In the genomic region with DNA sequence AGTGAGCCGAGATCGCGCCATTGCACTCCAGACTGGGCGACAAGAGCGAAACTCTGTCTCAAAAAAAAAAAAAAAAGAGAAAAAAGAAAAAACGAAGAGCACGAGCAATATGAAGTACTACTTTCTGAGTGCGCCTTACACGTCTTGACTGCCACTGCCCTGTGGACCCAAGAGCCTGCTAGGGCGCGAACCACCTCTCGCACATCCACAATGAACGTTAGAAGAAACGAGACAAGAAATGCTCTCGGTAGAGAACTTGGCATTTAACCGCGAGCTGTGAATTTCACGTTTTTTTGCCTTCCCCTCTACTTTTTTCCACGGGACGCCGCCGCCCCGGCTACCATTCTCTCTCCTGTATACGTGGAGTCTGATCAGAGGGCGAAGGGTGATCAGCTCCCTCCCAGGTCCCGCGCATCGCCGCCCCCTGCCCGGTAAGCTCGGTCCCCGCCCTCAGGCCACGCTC, we compare ENCODE assay signal across 8 cellular contexts. TPM values are rescaled to one million over a fixed set of nuclear protein-coding genes. Genes with fewer than 3 reads are reported as not detected.
DNase-seq lines count a peak whose midpoint lies in the region; ATAC-seq and TF ChIP-seq lines count a peak whose summit lies in the region.

No MANE protein-coding gene starts in this region.

- peaks cover 10% of the 10 kb centered on the region for H3K4me1 ChIP-seq in mucosa of descending colon (ENCODE audit: low read depth)

- H3K4me1 Mint-ChIP-seq in central memory CD8-positive, alpha-beta T cell, result peaks cover 28% of the 10 kb centered on the region

- DNase-seq in Jurkat, Clone E6-1 (ENCODE audit: low read depth, low spot score), result no peak
- no peak for DNase-seq in central memory CD8-positive, alpha-beta T cell (ENCODE audit: low spot score in 2 of 2)
- DNase-seq in mucosa of descending colon, result no peak
- no peak for DNase-seq in KG1 (lab: John Stamatoyannopoulos, UW)
- DNase-seq in NCI-H2029 (lab: John Stamatoyannopoulos, UW), result no peak

- H3K4me3 ChIP-seq in Jurkat, Clone E6-1 (ENCODE audit: low read length), result peak overlapping the region; percentile 75
- peak overlapping the region; percentile 91 for H3K4me3 ChIP-seq in mucosa of descending colon

- ATAC-seq in GM18868 (IDR thresholded peaks at IDR 0.05; ENCODE audit: unreplicated experiment) (peak; percentile 7), mucosa of descending colon (no peak), HG03045 (IDR thresholded peaks at IDR 0.05; ENCODE audit: unreplicated experiment) (no peak), HG03571 (IDR thresholded peaks at IDR 0.05; ENCODE audit: unreplicated experiment) (no peak)
- peak; percentile 1 for ATAC-seq in central memory CD8-positive, alpha-beta T cell (replicated peaks; ENCODE audit: extremely low read depth, poor library complexity, severe bottlenecking)

- peak overlapping the region; percentile 95 for H3K4me3 Mint-ChIP-seq in central memory CD8-positive, alpha-beta T cell

- intact Hi-C loops in mucosa of descending colon (cut with DNase I, micrococcal nuclease), result loop anchor here (10.0 kb wide), 1 partner anchor 312 kb away; no protein-coding TSS in a partner anchor

- no peak for TF ChIP-seq CTCF in mucosa of descending colon (IDR thresholded peaks at IDR 0.05)

- H3K9me3 Mint-ChIP-seq in central memory CD8-positive, alpha-beta T cell, result no peaks in the 10 kb centered on the region

- no peaks in the 10 kb centered on the region for H3K9me3 ChIP-seq in mucosa of descending colon

- H3K36me3 Mint-ChIP-seq in central memory CD8-positive, alpha-beta T cell (ENCODE audit: insufficient read depth), result peaks cover 29% of the 10 kb centered on the region

- no peaks in the 10 kb centered on the region for H3K27me3 Mint-ChIP-seq in central memory CD8-positive, alpha-beta T cell

- peak overlapping the region; percentile 96 for H3K27ac Mint-ChIP-seq in central memory CD8-positive, alpha-beta T cell (ENCODE audit: low read depth)

- H3K36me3 ChIP-seq in mucosa of descending colon (ENCODE audit: low read depth), result peaks cover 3% of the 10 kb centered on the region

RNA-seq across cellular contexts. Expression of a gene that starts 0.5 kb away (rescaled TPM):
- polyA plus RNA-seq in Jurkat, Clone E6-1 (2012; ENCODE audit: insufficient read depth, insufficient read length), result 60.1 TPM
- total RNA-seq in mucosa of descending colon, result 10 to 100 TPM; 55.5 to 80.4 (median 63.4) TPM

RNA-seq across cellular contexts. Expression of a gene that starts 17.1 kb away (rescaled TPM):
- 33.5 TPM for polyA plus RNA-seq in Jurkat, Clone E6-1 (2012; ENCODE audit: insufficient read depth, insufficient read length)
- 10 to 100 TPM in 1 of 3 donors, 1 to 10 TPM in 1, under 1 TPM in 1; 0.69 to 28.3 (median 1.9) TPM for total RNA-seq in mucosa of descending colon

RNA-seq across cellular contexts. Expression of a gene that starts 22.9 kb away (rescaled TPM):
- 32.2 TPM for polyA plus RNA-seq in Jurkat, Clone E6-1 (2012; ENCODE audit: insufficient read depth, insufficient read length)
- total RNA-seq in mucosa of descending colon, result 10 to 100 TPM; 10.7 to 22.1 (median 14.7) TPM

RNA-seq across cellular contexts. Expression of a gene that starts 28.4 kb away (rescaled TPM):
- polyA plus RNA-seq in Jurkat, Clone E6-1 (2012; ENCODE audit: insufficient read depth, insufficient read length), result 23.7 TPM
- under 1 TPM in 1 of 3 donors, not detected in 2; 0.79 TPM for total RNA-seq in mucosa of descending colon

RNA-seq across cellular contexts. Expression of a gene that starts 39.3 kb away (rescaled TPM):
- 30.5 TPM for polyA plus RNA-seq in Jurkat, Clone E6-1 (2012; ENCODE audit: insufficient read depth, insufficient read length)
- 10 to 100 TPM; 31.5 to 49.2 (median 41.7) TPM for total RNA-seq in mucosa of descending colon

Comparison
In these comparisons a context has a peak if more than half of its experiments do, and no peak if none do; other contexts are left out.
1. ATAC-seq: peak in GM18868 (single experiment) and central memory CD8-positive, alpha-beta T cell (single experiment); none in mucosa of descending colon (single experiment), HG03045 (single experiment) and HG03571 (single experiment).